15 cellular contexts compared by ENCODE assay signal in the genomic region with DNA sequence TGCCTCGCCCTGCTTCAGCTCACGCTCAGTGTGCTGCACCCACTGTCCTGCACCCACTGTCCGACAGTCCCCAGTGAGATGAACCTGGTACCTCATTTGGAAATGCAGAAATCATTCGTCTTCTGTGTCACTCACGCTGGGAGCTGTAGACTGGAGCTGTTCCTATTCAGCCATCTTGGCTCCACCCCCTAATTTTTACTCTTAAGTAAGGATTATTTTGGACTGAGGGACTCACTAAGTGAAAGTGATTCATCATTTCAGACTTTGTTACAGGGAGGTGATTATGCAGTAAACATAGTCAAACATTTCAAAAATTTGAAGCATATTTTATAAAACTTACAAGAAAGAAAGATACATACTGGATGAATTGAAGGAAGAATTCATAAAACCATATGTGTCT. TPM values are rescaled to one million over a fixed set of nuclear protein-coding genes. Genes with fewer than 3 reads are reported as not detected.
"Had no signal": no experiment of that assay in that cellular context is flagged by ENCODE, and none has a peak within 500 bp of the region (broad histone marks: within the 10 kb centered on the region; RNA-seq: fewer than 3 reads in every experiment).

No MANE protein-coding gene starts in this region.

RNA-seq across cellular contexts. Expression of gene ADH4, which starts 44.3 kb away (rescaled TPM):
- total RNA-seq: activated CD4-positive, alpha-beta memory T cell treated with anti-CD3 and anti-CD28 coated beads, Interleukin-2, amount 10 ng/mL, durations not matched to agents 7 days and 5 days; activated CD4-positive, alpha-beta T cell treated with anti-CD3 and anti-CD28 coated beads, Interleukin-2, amount 10 ng/mL, durations not matched to agents 7 days and 5 days; activated naive CD4-positive, alpha-beta T cell treated with anti-CD3 and anti-CD28 coated beads, Interleukin-2, amount 50 U/mL, for 72 hours; activated naive CD8-positive, alpha-beta T cell treated with anti-CD3 and anti-CD28 coated beads, Interleukin-2, amount 10 ng/mL, durations not matched to agents 7 days and 5 days; activated T-cell treated with anti-CD3 and anti-CD28 coated beads, Interleukin-2, amount 50 U/mL, for 72 hours; astrocyte; bronchial epithelial cell; cardiac septum; cerebellum; dermis microvascular lymphatic vessel endothelial cell; endothelial cell of umbilical vein; fibroblast of villous mesenchyme; glomerular endothelial cell; heart right ventricle; T-helper 2 cell treated with Interferon-gamma antibody and Interleukin-4, amounts not matched to agents 100 ng/mL and 5 ng/mL, for 36 hours had no signal
- polyA plus RNA-seq: endothelial cell of umbilical vein had no signal
